20 cellular contexts compared by ENCODE assay signal in genomic region chr1:228399531-228400236, GRCh38. TPM values are rescaled to one million over a fixed set of nuclear protein-coding genes. Genes with fewer than 3 reads are reported as not detected.
DNase-seq lines count a peak whose midpoint lies in the region; ATAC-seq and TF ChIP-seq lines count a peak whose summit lies in the region.
"Had no signal": no experiment of that assay in that cellular context is flagged by ENCODE, and none has a peak within 500 bp of the region (broad histone marks: within the 10 kb centered on the region; RNA-seq: fewer than 3 reads in every experiment).

No MANE protein-coding gene starts in this region.

- CTCF ChIA-PET in activated CD4-positive, alpha-beta memory T cell treated with anti-CD3 and anti-CD28 coated beads, Interleukin-2, amount 10 ng/mL, durations not matched to agents 7 days and 5 days (lab: Charles Lee): no interaction called here
- CTCF ChIA-PET in activated CD4-positive, alpha-beta memory T cell treated with anti-CD3 and anti-CD28 coated beads for 36 hours (lab: Charles Lee): no interaction called here
- CTCF ChIA-PET in CD4-positive, alpha-beta T cell (lab: Charles Lee): no interaction called here

- TF ChIP-seq CTCF in CD4-positive, alpha-beta T cell (IDR thresholded peaks at IDR 0.05): no peak
- TF ChIP-seq CTCF in coronary artery (IDR thresholded peaks at IDR 0.05): no peak
- TF ChIP-seq CTCF in progenitor cell of endocrine pancreas (IDR thresholded peaks at IDR 0.05; ENCODE audit: unreplicated experiment): no peak

- peak overlapping the region; percentile 21 for H3K27ac Mint-ChIP-seq in activated CD4-positive, alpha-beta memory T cell treated with anti-CD3 and anti-CD28 coated beads, Interleukin-2, amount 10 ng/mL, durations not matched to agents 7 days and 5 days
- H3K27ac Mint-ChIP-seq in activated CD4-positive, alpha-beta memory T cell treated with anti-CD3 and anti-CD28 coated beads for 36 hours: no peak overlapping the region
- peak overlapping the region; percentile 14 for H3K27ac Mint-ChIP-seq in CD4-positive, alpha-beta T cell
- H3K27ac Mint-ChIP-seq in progenitor cell of endocrine pancreas: peak overlapping the region; percentile 19
- H3K27ac Mint-ChIP-seq: CD8-positive, alpha-beta T cell had no signal

- POLR2A ChIA-PET in activated CD4-positive, alpha-beta memory T cell treated with anti-CD3 and anti-CD28 coated beads, Interleukin-2, amount 10 ng/mL, durations not matched to agents 7 days and 5 days (lab: Charles Lee): no interaction called here
- POLR2A ChIA-PET in activated CD4-positive, alpha-beta memory T cell treated with anti-CD3 and anti-CD28 coated beads for 36 hours (lab: Charles Lee): no interaction called here
- POLR2A ChIA-PET in CD4-positive, alpha-beta T cell (lab: Charles Lee): no interaction called here

- no peaks in the 10 kb centered on the region for H3K9me3 Mint-ChIP-seq in activated CD4-positive, alpha-beta memory T cell treated with anti-CD3 and anti-CD28 coated beads, Interleukin-2, amount 10 ng/mL, durations not matched to agents 7 days and 5 days
- H3K9me3 Mint-ChIP-seq in activated CD4-positive, alpha-beta memory T cell treated with anti-CD3 and anti-CD28 coated beads for 36 hours: no peaks in the 10 kb centered on the region
- H3K9me3 Mint-ChIP-seq in CD4-positive, alpha-beta T cell: no peaks in the 10 kb centered on the region
- H3K9me3 Mint-ChIP-seq in progenitor cell of endocrine pancreas (ENCODE audit: low read depth): no peaks in the 10 kb centered on the region
- H3K9me3 Mint-ChIP-seq: CD8-positive, alpha-beta T cell had no signal

- intact Hi-C loops in activated CD4-positive, alpha-beta memory T cell treated with anti-CD3 and anti-CD28 coated beads for 36 hours (cut with micrococcal nuclease): loop anchor here (10.0 kb wide), 1 partner anchor 235 kb away; the partner anchor contains the start of gene IBA57
- intact Hi-C loops in CD4-positive, alpha-beta T cell (cut with DNase I, micrococcal nuclease): loop anchor here in 1 of 2 experiments (10.0 kb wide), 2 partner anchors 265 to 295 kb away; partner anchors contain the start of genes C1orf35 and MRPL55

- H3K27me3 Mint-ChIP-seq in activated CD4-positive, alpha-beta memory T cell treated with anti-CD3 and anti-CD28 coated beads, Interleukin-2, amount 10 ng/mL, durations not matched to agents 7 days and 5 days: no peaks in the 10 kb centered on the region
- H3K27me3 Mint-ChIP-seq in activated CD4-positive, alpha-beta memory T cell treated with anti-CD3 and anti-CD28 coated beads for 36 hours: no peaks in the 10 kb centered on the region
- no peaks in the 10 kb centered on the region for H3K27me3 Mint-ChIP-seq in CD4-positive, alpha-beta T cell
- no peaks in the 10 kb centered on the region for H3K27me3 Mint-ChIP-seq in progenitor cell of endocrine pancreas

- DNase-seq in activated CD4-positive, alpha-beta memory T cell treated with anti-CD3 and anti-CD28 coated beads, Interleukin-2, amount 10 ng/mL, durations not matched to agents 7 days and 5 days: no peak
- no peak for DNase-seq in activated CD4-positive, alpha-beta memory T cell treated with anti-CD3 and anti-CD28 coated beads for 36 hours
- no peak for DNase-seq in CD4-positive, alpha-beta T cell
- DNase-seq in coronary artery (ENCODE audit: low spot score) (peak; percentile 62), progenitor cell of endocrine pancreas (ENCODE audit: low spot score, unreplicated experiment) (no peak), activated gamma-delta T cell (lab: John Stamatoyannopoulos, UW) (no peak), left lobe of liver (ENCODE audit: low spot score) (no peak), HUDEP-2 (lab: John Stamatoyannopoulos, UW; ENCODE audit: unreplicated experiment in 76 of 76) (no peak)
- DNase-seq: CD8-positive, alpha-beta T cell; DMS79; GM23248; KG1; NCI-H1436; NCI-H2029; NCI-H2171; NCI-H446; NK-92 treated with Interleukin-12 subunit alpha and Interleukin-12 subunit beta, amount 100 ng/mL, for 24 hours; SHP77 treated with DMSO at 0.1 percent for 48 hours had no signal

- no peak overlapping the region for H3K27ac ChIP-seq in CD4-positive, alpha-beta T cell (ENCODE audit: low read depth, low read length)
- no peak overlapping the region for H3K27ac ChIP-seq in coronary artery
- H3K27ac ChIP-seq: GM23248 had no signal

- H3K27me3 ChIP-seq in CD4-positive, alpha-beta T cell (ENCODE audit: control insufficient read depth, insufficient read depth, low read length): no peaks in the 10 kb centered on the region

- H3K36me3 Mint-ChIP-seq in activated CD4-positive, alpha-beta memory T cell treated with anti-CD3 and anti-CD28 coated beads, Interleukin-2, amount 10 ng/mL, durations not matched to agents 7 days and 5 days (ENCODE audit: low read depth): peaks cover 85% of the 10 kb centered on the region
- peaks cover 43% of the 10 kb centered on the region for H3K36me3 Mint-ChIP-seq in activated CD4-positive, alpha-beta memory T cell treated with anti-CD3 and anti-CD28 coated beads for 36 hours
- peaks cover 74% of the 10 kb centered on the region for H3K36me3 Mint-ChIP-seq in CD4-positive, alpha-beta T cell (ENCODE audit: low read depth)
- H3K36me3 Mint-ChIP-seq in progenitor cell of endocrine pancreas (ENCODE audit: insufficient read depth): peaks cover 14% of the 10 kb centered on the region

- peaks cover 66% of the 10 kb centered on the region for H3K4me1 Mint-ChIP-seq in activated CD4-positive, alpha-beta memory T cell treated with anti-CD3 and anti-CD28 coated beads, Interleukin-2, amount 10 ng/mL, durations not matched to agents 7 days and 5 days
- peaks cover 44% of the 10 kb centered on the region for H3K4me1 Mint-ChIP-seq in activated CD4-positive, alpha-beta memory T cell treated with anti-CD3 and anti-CD28 coated beads for 36 hours (ENCODE audit: low read depth)
- peaks cover 45% of the 10 kb centered on the region for H3K4me1 Mint-ChIP-seq in CD4-positive, alpha-beta T cell (ENCODE audit: low read depth)
- H3K4me1 Mint-ChIP-seq in progenitor cell of endocrine pancreas (ENCODE audit: low read depth): peaks cover 17% of the 10 kb centered on the region

- no peak overlapping the region for H3K4me3 Mint-ChIP-seq in activated CD4-positive, alpha-beta memory T cell treated with anti-CD3 and anti-CD28 coated beads, Interleukin-2, amount 10 ng/mL, durations not matched to agents 7 days and 5 days
- H3K4me3 Mint-ChIP-seq in activated CD4-positive, alpha-beta memory T cell treated with anti-CD3 and anti-CD28 coated beads for 36 hours: no peak overlapping the region
- no peak overlapping the region for H3K4me3 Mint-ChIP-seq in CD4-positive, alpha-beta T cell
- no peak overlapping the region for H3K4me3 Mint-ChIP-seq in progenitor cell of endocrine pancreas (ENCODE audit: low read depth)
- H3K4me3 Mint-ChIP-seq: CD8-positive, alpha-beta T cell had no signal

- ATAC-seq in CD4-positive, alpha-beta T cell (ENCODE audit: poor library complexity): no peak
- ATAC-seq in left lobe of liver: no peak
- ATAC-seq: CD8-positive, alpha-beta T cell had no signal

- no peaks in the 10 kb centered on the region for H3K9me3 ChIP-seq in CD4-positive, alpha-beta T cell (ENCODE audit: control insufficient read depth, low read length)

- no peak overlapping the region for H3K4me3 ChIP-seq in coronary artery
- H3K4me3 ChIP-seq: GM23248 had no signal

RNA-seq across cellular contexts. Expression of gene TRIM11, which starts 7.0 kb away (rescaled TPM):
- 10 to 100 TPM; 63.7 to 69.0 TPM for total RNA-seq in activated CD4-positive, alpha-beta memory T cell treated with anti-CD3 and anti-CD28 coated beads, Interleukin-2, amount 10 ng/mL, durations not matched to agents 7 days and 5 days
- total RNA-seq in activated CD4-positive, alpha-beta memory T cell treated with anti-CD3 and anti-CD28 coated beads for 36 hours: 10 to 100 TPM; 33.6 to 34.9 TPM
- total RNA-seq in CD4-positive, alpha-beta T cell: 10 to 100 TPM; 32.0 to 32.6 TPM
- 41.1 and 42.4 TPM in 2 replicates for total RNA-seq in progenitor cell of endocrine pancreas
- total RNA-seq in left lobe of liver: 7.3 TPM

RNA-seq across cellular contexts. Expression of gene TRIM17, which starts 17.0 kb away (rescaled TPM):
- total RNA-seq in activated CD4-positive, alpha-beta memory T cell treated with anti-CD3 and anti-CD28 coated beads, Interleukin-2, amount 10 ng/mL, durations not matched to agents 7 days and 5 days: 1 to 10 TPM; 2.8 to 3.8 TPM
- 1 to 10 TPM; 1.5 to 1.6 TPM for total RNA-seq in activated CD4-positive, alpha-beta memory T cell treated with anti-CD3 and anti-CD28 coated beads for 36 hours
- under 1 TPM; 0.73 to 0.96 TPM for total RNA-seq in CD4-positive, alpha-beta T cell
- total RNA-seq in progenitor cell of endocrine pancreas: 20.5 and 20.8 TPM in 2 replicates
- total RNA-seq in left lobe of liver: not detected
- total RNA-seq: A172, G401, GM23248 had no signal
